Comparison of ENCODE assay signal across 18 cellular contexts in the genomic region with DNA sequence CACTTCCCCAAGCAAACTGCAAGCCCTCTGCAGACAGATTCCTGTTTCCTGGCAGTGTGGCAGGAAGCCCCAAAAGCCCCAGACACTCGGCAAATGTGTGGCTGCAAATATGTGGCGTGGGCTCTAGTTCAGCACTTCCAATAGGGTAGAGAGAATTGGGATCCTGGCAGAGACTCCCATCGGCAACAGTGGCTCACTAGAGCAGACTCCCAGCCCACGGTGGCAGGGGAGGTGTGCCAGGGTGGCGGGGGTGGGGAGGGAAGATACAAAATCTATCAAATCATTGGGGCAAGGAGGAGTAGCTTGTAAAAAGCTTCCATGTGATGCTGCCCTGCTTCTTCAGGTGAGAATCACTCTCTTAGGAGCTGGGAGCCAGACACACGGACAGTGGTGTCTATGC. TPM values are rescaled to one million over a fixed set of nuclear protein-coding genes. Genes with fewer than 3 reads are reported as not detected.
DNase-seq lines count a peak whose midpoint lies in the region; ATAC-seq and TF ChIP-seq lines count a peak whose summit lies in the region.
"Had no signal": no experiment of that assay in that cellular context is flagged by ENCODE, and none has a peak within 500 bp of the region (broad histone marks: within the 10 kb centered on the region; RNA-seq: fewer than 3 reads in every experiment).

No MANE protein-coding gene starts in this region.

- ATAC-seq in GM18907 (IDR thresholded peaks at IDR 0.05; ENCODE audit: unreplicated experiment) = no peak
- ATAC-seq: A549; CD8-positive, alpha-beta T cell had no signal

- peaks cover 3% of the 10 kb centered on the region for H3K27me3 Mint-ChIP-seq in brain
- peaks cover 2 to 10% (median 8%) of the 10 kb centered on the region in 3 donors for H3K27me3 Mint-ChIP-seq in CD14-positive monocyte (ENCODE audit: low read depth in 3 of 3)

- no peaks in the 10 kb centered on the region for H3K36me3 Mint-ChIP-seq in brain
- no peaks in the 10 kb centered on the region for H3K36me3 Mint-ChIP-seq in CD14-positive monocyte
- H3K36me3 Mint-ChIP-seq: CD8-positive, alpha-beta T cell had no signal

- H3K27ac ChIP-seq in RWPE1 = peak overlapping the region; percentile 45
- H3K27ac ChIP-seq: 22Rv1, BLaER1 had no signal

- H3K4me1 Mint-ChIP-seq in brain = peaks cover 35% of the 10 kb centered on the region
- no peaks in the 10 kb centered on the region for H3K4me1 Mint-ChIP-seq in CD14-positive monocyte

- intact Hi-C loops in head of caudate nucleus (cut with DNase I) = no loop called here
- intact Hi-C loops in CD14-positive monocyte (cut with micrococcal nuclease) = no loop called here

- no peak for TF ChIP-seq CTCF in RWPE1 (conservative IDR thresholded peaks at IDR 0.05; ENCODE audit: low read depth)
- TF ChIP-seq CTCF in brain (conservative IDR thresholded peaks at IDR 0.05) = no peak
- no peak for TF ChIP-seq CTCF in CD14-positive monocyte (IDR thresholded peaks at IDR 0.05)

- H3K4me3 Mint-ChIP-seq in brain (no peak overlapping the region), CD14-positive monocyte (no peak overlapping the region)
- H3K4me3 Mint-ChIP-seq: CD4-positive, alpha-beta T cell; CD8-positive, alpha-beta T cell had no signal

- POLR2A ChIA-PET in RWPE1 (lab: Yijun Ruan, JAX; ENCODE audit: low non-redundant PET) = no interaction called here

- H3K27ac Mint-ChIP-seq in brain = peak overlapping the region in 3 of 5 experiments; percentile 32 to 76 (median 38)
- peak overlapping the region in 1 of 7 donors; percentile 31 for H3K27ac Mint-ChIP-seq in CD14-positive monocyte
- H3K27ac Mint-ChIP-seq: CD4-positive, alpha-beta T cell; CD8-positive, alpha-beta T cell had no signal

- CTCF ChIA-PET in RWPE1 (lab: Yijun Ruan, JAX) = interaction anchor here (0.5 to 1.0 kb wide), 2 partner anchors 59 to 496 kb away, joined by 3 to 6 read pairs; no protein-coding TSS in a partner anchor

- H3K9me3 Mint-ChIP-seq in brain = no peaks in the 10 kb centered on the region
- no peaks in the 10 kb centered on the region for H3K9me3 Mint-ChIP-seq in CD14-positive monocyte
- H3K9me3 Mint-ChIP-seq: CD4-positive, alpha-beta T cell; CD8-positive, alpha-beta T cell had no signal

- DNase-seq in Ammon's horn (ENCODE audit: low spot score) (peak; percentile 31), RWPE1 (ENCODE audit: low spot score) (no peak), head of caudate nucleus (peak in 23 of 42 donors; percentile 25 to 66 (median 44)), germinal center (ENCODE audit: low spot score) (no peak), CD14-positive monocyte (ENCODE audit: low spot score) (no peak)
- DNase-seq: AML-193; BE2C; Caco-2; Calu3; CD4-positive, alpha-beta T cell; CD8-positive, alpha-beta T cell; DMS79 treated with DMSO at 0.1 percent for 48 hours; GF-D8 had no signal

RNA-seq across cellular contexts. Expression of gene COL16A1, which starts 25.9 kb away (rescaled TPM):
- polyA plus RNA-seq in brain (ENCODE audit: insufficient read depth, low read depth, low replicate concordance) (4.9 TPM), CD14-positive monocyte (not detected)

RNA-seq across cellular contexts. Expression of gene PEF1, which starts 33.3 kb away (rescaled TPM):
- polyA plus RNA-seq in brain (ENCODE audit: insufficient read depth, low read depth, low replicate concordance) = 142 TPM
- 10 to 100 TPM; 70.7 to 81.7 TPM for polyA plus RNA-seq in CD14-positive monocyte

Comparison
In these comparisons a context has a peak if more than half of its experiments do, and no peak if none do; other contexts are left out.
1. DNase-seq: peak in Ammon's horn (single experiment) and head of caudate nucleus (23 of 42); none in RWPE1 (single experiment), germinal center (single experiment) and CD14-positive monocyte (single experiment).